10 cellular contexts compared by ENCODE assay signal in the genomic region with DNA sequence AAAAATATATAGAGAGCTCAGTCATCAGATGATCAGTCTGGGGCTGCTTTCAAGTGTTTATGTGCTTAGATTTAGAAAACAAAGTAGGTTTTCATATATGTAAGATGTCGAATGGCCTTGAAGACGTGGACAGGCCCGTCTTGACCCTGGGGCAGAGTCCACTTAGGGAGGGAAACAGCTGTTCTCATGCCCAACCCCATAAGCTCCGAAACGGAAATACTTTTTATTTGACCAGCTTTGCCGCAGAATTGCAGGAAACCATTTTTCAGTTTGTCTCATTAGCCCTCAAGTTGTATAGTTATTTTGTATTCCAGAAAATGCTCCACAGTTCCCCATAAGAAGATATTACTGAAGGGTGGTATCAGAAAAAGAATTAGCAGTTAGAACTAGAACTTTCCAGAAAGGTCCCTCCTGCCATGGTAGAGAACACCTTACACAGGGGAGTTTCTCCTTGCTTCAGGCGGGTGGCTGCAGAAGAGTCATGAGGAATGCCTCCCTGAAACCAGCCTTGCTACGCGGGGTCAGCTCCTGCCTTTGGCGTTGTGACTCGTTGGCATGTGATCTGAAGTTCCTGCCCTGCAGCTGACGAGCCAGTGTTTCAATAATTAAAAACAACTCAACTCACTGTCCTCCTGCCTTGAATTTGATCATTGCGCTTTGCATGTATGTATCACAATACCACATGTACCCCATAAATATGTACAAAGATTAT.
DNase-seq lines count a peak whose midpoint lies in the region; ATAC-seq and TF ChIP-seq lines count a peak whose summit lies in the region.
"Had no signal": no experiment of that assay in that cellular context is flagged by ENCODE, and none has a peak within 500 bp of the region (broad histone marks: within the 10 kb centered on the region; RNA-seq: fewer than 3 reads in every experiment).

No MANE protein-coding gene starts in this region.

- H3K36me3 Mint-ChIP-seq in activated CD8-positive, alpha-beta memory T cell treated with anti-CD3 and anti-CD28 coated beads, Interleukin-2, amount 10 ng/mL, durations not matched to agents 7 days and 5 days = peaks cover 83% of the 10 kb centered on the region
- peaks cover 83% of the 10 kb centered on the region for H3K36me3 Mint-ChIP-seq in activated B cell treated with CpG ODN at 0.5 μM for 24 hours (ENCODE audit: low read depth)
- peaks cover 71% of the 10 kb centered on the region for H3K36me3 Mint-ChIP-seq in stimulated activated memory B cell treated with anti-CD40 and anti-IgM and Interleukin-4, amounts not matched to agents 10 μg/mL and 1 μg/mL and 100 μg/mL, for 72 hours

- peaks cover 93% of the 10 kb centered on the region for H3K4me1 Mint-ChIP-seq in activated CD8-positive, alpha-beta memory T cell treated with anti-CD3 and anti-CD28 coated beads, Interleukin-2, amount 10 ng/mL, durations not matched to agents 7 days and 5 days
- H3K4me1 Mint-ChIP-seq in activated B cell treated with CpG ODN at 0.5 μM for 24 hours = peaks cover 96% of the 10 kb centered on the region
- H3K4me1 Mint-ChIP-seq in stimulated activated memory B cell treated with anti-CD40 and anti-IgM and Interleukin-4, amounts not matched to agents 10 μg/mL and 1 μg/mL and 100 μg/mL, for 72 hours = peaks cover 100% of the 10 kb centered on the region

- no peaks in the 10 kb centered on the region for H3K9me3 Mint-ChIP-seq in activated CD8-positive, alpha-beta memory T cell treated with anti-CD3 and anti-CD28 coated beads, Interleukin-2, amount 10 ng/mL, durations not matched to agents 7 days and 5 days (ENCODE audit: low read depth)
- no peaks in the 10 kb centered on the region for H3K9me3 Mint-ChIP-seq in activated B cell treated with CpG ODN at 0.5 μM for 24 hours
- no peaks in the 10 kb centered on the region for H3K9me3 Mint-ChIP-seq in stimulated activated memory B cell treated with anti-CD40 and anti-IgM and Interleukin-4, amounts not matched to agents 10 μg/mL and 1 μg/mL and 100 μg/mL, for 72 hours

- H3K4me3 Mint-ChIP-seq in activated CD8-positive, alpha-beta memory T cell treated with anti-CD3 and anti-CD28 coated beads, Interleukin-2, amount 10 ng/mL, durations not matched to agents 7 days and 5 days = peak overlapping the region; percentile 34
- peak overlapping the region; percentile 78 for H3K4me3 Mint-ChIP-seq in activated B cell treated with CpG ODN at 0.5 μM for 24 hours
- H3K4me3 Mint-ChIP-seq in stimulated activated memory B cell treated with anti-CD40 and anti-IgM and Interleukin-4, amounts not matched to agents 10 μg/mL and 1 μg/mL and 100 μg/mL, for 72 hours = peak overlapping the region; percentile 73

- no peaks in the 10 kb centered on the region for H3K9me3 ChIP-seq in left ventricle myocardium inferior (replicated peaks)
- no peaks in the 10 kb centered on the region for H3K9me3 ChIP-seq in WERI-Rb-1 (ENCODE audit: severe bottlenecking)
- H3K9me3 ChIP-seq: MG63 had no signal

- no peak for DNase-seq in activated CD8-positive, alpha-beta memory T cell treated with anti-CD3 and anti-CD28 coated beads, Interleukin-2, amount 10 ng/mL, durations not matched to agents 7 days and 5 days
- DNase-seq in activated CD8-positive, alpha-beta memory T cell treated with anti-CD3 and anti-CD28 coated beads for 24 hours = no peak
- DNase-seq in activated B cell treated with CpG ODN at 0.5 μM for 24 hours = no peak
- no peak for DNase-seq in left ventricle myocardium inferior
- DNase-seq in WERI-Rb-1 = no peak
- DNase-seq in hypothalamus (lab: John Stamatoyannopoulos, UW) = no peak
- no peak for DNase-seq in NCI-H2171 (lab: John Stamatoyannopoulos, UW)
- DNase-seq: MG63, SIG-M5 had no signal

- intact Hi-C loops in activated B cell treated with CpG ODN at 0.5 μM for 24 hours (cut with micrococcal nuclease) (no loop called here), left ventricle myocardium inferior (cut with micrococcal nuclease) (no loop called here)

- ATAC-seq in activated CD8-positive, alpha-beta memory T cell treated with anti-CD3 and anti-CD28 coated beads, Interleukin-2, amount 10 ng/mL, durations not matched to agents 7 days and 5 days = no peak
- no peak for ATAC-seq in activated B cell treated with CpG ODN at 0.5 μM for 24 hours (ENCODE audit: low read depth)
- ATAC-seq in stimulated activated memory B cell treated with anti-CD40 and anti-IgM and Interleukin-4, amounts not matched to agents 10 μg/mL and 1 μg/mL and 100 μg/mL, for 72 hours = no peak

- CTCF ChIA-PET in activated CD8-positive, alpha-beta memory T cell treated with anti-CD3 and anti-CD28 coated beads, Interleukin-2, amount 10 ng/mL, durations not matched to agents 7 days and 5 days (lab: Charles Lee) = interaction anchor here (0.8 to 1.5 kb wide), 5 partner anchors 9 to 97 kb away, joined by 3 read pairs; no protein-coding TSS in a partner anchor
- CTCF ChIA-PET in activated B cell treated with CpG ODN at 0.5 μM for 24 hours (lab: Charles Lee) = interaction anchor here (0.7 to 1.9 kb wide), 3 partner anchors 16 to 61 kb away, joined by 3 to 6 read pairs (median 4); no protein-coding TSS in a partner anchor

- no peaks in the 10 kb centered on the region for H3K36me3 ChIP-seq in left ventricle myocardium inferior
- H3K36me3 ChIP-seq in WERI-Rb-1 = no peaks in the 10 kb centered on the region
- H3K36me3 ChIP-seq: MG63 had no signal

- H3K4me3 ChIP-seq in left ventricle myocardium inferior = no peak overlapping the region
- no peak overlapping the region for H3K4me3 ChIP-seq in WERI-Rb-1 (ENCODE audit: low read depth, low read length)
- H3K4me3 ChIP-seq: MG63 had no signal

- H3K4me1 ChIP-seq in left ventricle myocardium inferior = peaks cover 97% of the 10 kb centered on the region

- POLR2A ChIA-PET in activated B cell treated with CpG ODN at 0.5 μM for 24 hours (lab: Charles Lee) = interaction anchor here (0.6 to 2.5 kb wide), 8 partner anchors 13 to 65 kb away, joined by 3 to 16 read pairs (median 5); no protein-coding TSS in a partner anchor

- H3K27ac Mint-ChIP-seq in activated CD8-positive, alpha-beta memory T cell treated with anti-CD3 and anti-CD28 coated beads, Interleukin-2, amount 10 ng/mL, durations not matched to agents 7 days and 5 days = peak overlapping the region; percentile 78
- peak overlapping the region; percentile 92 for H3K27ac Mint-ChIP-seq in activated B cell treated with CpG ODN at 0.5 μM for 24 hours
- H3K27ac Mint-ChIP-seq in stimulated activated memory B cell treated with anti-CD40 and anti-IgM and Interleukin-4, amounts not matched to agents 10 μg/mL and 1 μg/mL and 100 μg/mL, for 72 hours = peak overlapping the region; percentile 89

- no peak for TF ChIP-seq CTCF in activated B cell treated with CpG ODN at 0.5 μM for 24 hours (IDR thresholded peaks at IDR 0.05)
- TF ChIP-seq CTCF in left ventricle myocardium inferior (IDR thresholded peaks at IDR 0.05; ENCODE audit: borderline replicate concordance) = no peak
- TF ChIP-seq CTCF in WERI-Rb-1 (IDR thresholded peaks at IDR 0.05; ENCODE audit: low read depth, low read length) = no peak

- no peaks in the 10 kb centered on the region for H3K27me3 Mint-ChIP-seq in activated CD8-positive, alpha-beta memory T cell treated with anti-CD3 and anti-CD28 coated beads, Interleukin-2, amount 10 ng/mL, durations not matched to agents 7 days and 5 days
- H3K27me3 Mint-ChIP-seq in activated B cell treated with CpG ODN at 0.5 μM for 24 hours = no peaks in the 10 kb centered on the region
- H3K27me3 Mint-ChIP-seq in stimulated activated memory B cell treated with anti-CD40 and anti-IgM and Interleukin-4, amounts not matched to agents 10 μg/mL and 1 μg/mL and 100 μg/mL, for 72 hours = no peaks in the 10 kb centered on the region

- H3K27ac ChIP-seq in left ventricle myocardium inferior (replicated peaks) (peak overlapping the region; percentile 58), WERI-Rb-1 (no peak overlapping the region)

- H3K27me3 ChIP-seq in left ventricle myocardium inferior (ENCODE audit: low read depth) (no peaks in the 10 kb centered on the region), WERI-Rb-1 (ENCODE audit: insufficient read depth, low read depth, severe bottlenecking) (no peaks in the 10 kb centered on the region)
- H3K27me3 ChIP-seq: MG63 had no signal
